15 cellular contexts compared by ENCODE assay signal in the genomic region with DNA sequence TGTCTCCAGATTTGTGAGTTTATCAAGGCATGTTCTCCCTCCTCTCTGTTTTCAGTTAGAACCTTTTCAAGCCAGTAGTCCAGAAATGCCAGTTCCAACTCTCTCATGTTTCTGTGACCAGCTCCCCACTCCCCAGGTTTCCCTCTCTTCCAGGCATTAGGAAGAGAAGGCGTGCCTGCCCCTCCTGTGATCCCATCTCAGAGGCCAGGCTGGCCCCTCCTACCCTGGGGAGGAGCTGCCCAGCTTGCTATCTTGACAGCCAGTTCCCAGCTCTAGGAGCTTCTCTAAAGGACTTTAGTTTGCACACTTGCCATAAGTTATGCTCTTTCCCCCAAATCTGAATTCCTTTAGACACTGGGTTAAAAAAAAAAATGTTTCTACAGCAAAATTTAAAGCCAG. TPM values are rescaled to one million over a fixed set of nuclear protein-coding genes. Genes with fewer than 3 reads are reported as not detected.
DNase-seq lines count a peak whose midpoint lies in the region; ATAC-seq, FAIRE-seq and TF ChIP-seq lines count a peak whose summit lies in the region.
"Had no signal": no experiment of that assay in that cellular context is flagged by ENCODE, and none has a peak within 500 bp of the region (broad histone marks: within the 10 kb centered on the region; RNA-seq: fewer than 3 reads in every experiment).

No MANE protein-coding gene starts in this region.

- no peak overlapping the region for H3K4me2 ChIP-seq in endothelial cell of umbilical vein (ENCODE audit: insufficient read depth, low read length)
- no peak overlapping the region for H3K4me2 ChIP-seq in GM23248 (ENCODE audit: unreplicated experiment)

- H3K9me1 ChIP-seq in endothelial cell of umbilical vein (replicated peaks; ENCODE audit: control insufficient read depth, extremely low read depth, insufficient read depth, low read length): no peaks in the 10 kb centered on the region

- no peak overlapping the region for H3K27ac ChIP-seq in endothelial cell of umbilical vein (ENCODE audit: insufficient read depth, low read depth, low read length)
- no peak overlapping the region for H3K27ac ChIP-seq in GM23248

- H3K9me3 Mint-ChIP-seq in mesothelial cell of epicardium: no peaks in the 10 kb centered on the region
- H3K9me3 Mint-ChIP-seq: naive thymus-derived CD8-positive, alpha-beta T cell; stimulated activated memory B cell treated with anti-CD40 and anti-IgM and Interleukin-4, amounts not matched to agents 10 μg/mL and 1 μg/mL and 100 μg/mL, for 72 hours; type B pancreatic cell had no signal

- intact Hi-C loops in endothelial cell of umbilical vein (cut with micrococcal nuclease): loop anchor here (5.0 kb wide), 1 partner anchor 32 kb away; no protein-coding TSS in a partner anchor

- H3F3A ChIP-seq in GM23248 (ENCODE audit: insufficient read depth): no peaks in the 10 kb centered on the region

- H3K27me3 ChIP-seq in endothelial cell of umbilical vein (ENCODE audit: control insufficient read depth in 2 of 2, insufficient read depth in 2 of 2, low read length in 2 of 2): no peaks in the 10 kb centered on the region
- no peaks in the 10 kb centered on the region for H3K27me3 ChIP-seq in GM23248 (replicated peaks; ENCODE audit: insufficient read depth)

- BruUV-seq in endothelial cell of umbilical vein (replicated peaks; lab: Mats Ljungman, UMichigan): no TSS peak

- H3K4me3 ChIP-seq in endothelial cell of umbilical vein (replicated peaks in 1 of 3; ENCODE audit: insufficient read depth in 1 of 3, low read depth in 1 of 3, low read length in 3 of 3) (no peak overlapping the region), GM23248 (no peak overlapping the region)

- H3K4me1 Mint-ChIP-seq in mesothelial cell of epicardium: peaks cover 12% of the 10 kb centered on the region
- H3K4me1 Mint-ChIP-seq: CD14-positive monocyte; stimulated activated memory B cell treated with anti-CD40 and anti-IgM and Interleukin-4, amounts not matched to agents 10 μg/mL and 1 μg/mL and 100 μg/mL, for 72 hours had no signal

- H3K79me2 ChIP-seq in endothelial cell of umbilical vein (ENCODE audit: control insufficient read depth, insufficient read depth, low read length): no peaks in the 10 kb centered on the region
- no peaks in the 10 kb centered on the region for H3K79me2 ChIP-seq in GM23248 (ENCODE audit: insufficient read depth)

- ATAC-seq in HG03469 (IDR thresholded peaks at IDR 0.05; ENCODE audit: unreplicated experiment) (no peak), GM19463 (IDR thresholded peaks at IDR 0.05; ENCODE audit: unreplicated experiment) (no peak), GM21528 (IDR thresholded peaks at IDR 0.05; ENCODE audit: low FRiP score, unreplicated experiment) (no peak)
- ATAC-seq: naive thymus-derived CD8-positive, alpha-beta T cell; right cardiac atrium; stimulated activated memory B cell treated with anti-CD40 and anti-IgM and Interleukin-4, amounts not matched to agents 10 μg/mL and 1 μg/mL and 100 μg/mL, for 72 hours had no signal

- H3K36me3 Mint-ChIP-seq in mesothelial cell of epicardium: peaks cover 35% of the 10 kb centered on the region

- WGBS in GM23248 (ENCODE audit: low coverage in 1 of 2, low lambda C conversion rate in 2 of 2, missing lambda C conversion rate in 2 of 2), 2 experiments: 92 to 100% methylated on average over 1 of the region's 1 CpG

- in situ Hi-C loops in GM23248 (cut with MboI): no loop called here

- peak; percentile 66 for FAIRE-seq in endothelial cell of umbilical vein (lab: Jason Lieb, UNC)

- H3K4me1 ChIP-seq in endothelial cell of umbilical vein (ENCODE audit: control insufficient read depth, extremely low read depth, insufficient read depth, low read length) (peaks cover 2% of the 10 kb centered on the region), GM23248 (ENCODE audit: insufficient read depth) (no peaks in the 10 kb centered on the region)

- H3K9me2 ChIP-seq in GM23248 (ENCODE audit: insufficient read depth): no peaks in the 10 kb centered on the region

- no peak overlapping the region for H3K9ac ChIP-seq in endothelial cell of umbilical vein (replicated peaks; ENCODE audit: extremely low read depth, insufficient read depth, low read length)
- H3K9ac ChIP-seq in GM23248: no peak overlapping the region

- H2AFZ ChIP-seq in endothelial cell of umbilical vein (ENCODE audit: low read depth, low read length): no peak overlapping the region
- H2AFZ ChIP-seq in GM23248: no peak overlapping the region

- TF ChIP-seq POLR2A in endothelial cell of umbilical vein (IDR thresholded peaks at IDR 0.05; ENCODE audit: low read depth, low read length): no peak

- POLR2A ChIA-PET in endothelial cell of umbilical vein (lab: Charles Lee): interaction anchor here (0.5 to 1.0 kb wide), 4 partner anchors 9 to 205 kb away, joined by 3 to 5 read pairs (median 3); a partner anchor contains a TSS

- H3K36me3 ChIP-seq in endothelial cell of umbilical vein (ENCODE audit: control insufficient read depth in 2 of 2, extremely low read depth in 1 of 2, insufficient read depth in 2 of 2, low read length in 2 of 2) (peaks cover 4 to 34% of the 10 kb centered on the region in 2 experiments), GM23248 (ENCODE audit: low read depth) (peaks cover 13% of the 10 kb centered on the region; the same call in 1 of the 2 replicates)

- H3K9me3 ChIP-seq in endothelial cell of umbilical vein (replicated peaks; ENCODE audit: control insufficient read depth, insufficient read depth, low read length) (no peaks in the 10 kb centered on the region), GM23248 (ENCODE audit: low read depth) (no peaks in the 10 kb centered on the region)

- peak overlapping the region; percentile 21 for H3K27ac Mint-ChIP-seq in mesothelial cell of epicardium
- H3K27ac Mint-ChIP-seq: stimulated activated memory B cell treated with anti-CD40 and anti-IgM and Interleukin-4, amounts not matched to agents 10 μg/mL and 1 μg/mL and 100 μg/mL, for 72 hours; type B pancreatic cell had no signal

- CTCF ChIA-PET in endothelial cell of umbilical vein (lab: Charles Lee): interaction anchor here (0.9 to 1.7 kb wide), 4 partner anchors 9 to 218 kb away, joined by 3 to 8 read pairs (median 5); a partner anchor contains a TSS

- H4K20me1 ChIP-seq in endothelial cell of umbilical vein (replicated peaks; ENCODE audit: control insufficient read depth, extremely low read depth, insufficient read depth, low read length) (no peaks in the 10 kb centered on the region), GM23248 (ENCODE audit: insufficient read depth) (no peaks in the 10 kb centered on the region)

- DNase-seq in EH (ENCODE audit: low read depth): peak; percentile 41
- DNase-seq in NCI-H226: peak; percentile 61
- DNase-seq in endothelial cell of umbilical vein (ENCODE audit: low read depth, low spot score): peak; percentile 47
- DNase-seq in mesothelial cell of epicardium (ENCODE audit: low spot score in 2 of 2, unreplicated experiment in 2 of 2): peak in 1 of 2 experiments; percentile 12
- DNase-seq in GM23248: no peak
- DNase-seq: central memory CD4-positive, alpha-beta T cell; stimulated activated CD4-positive, alpha-beta T cell treated with anti-CD3 and anti-CD28 coated beads, Interleukin-4, amount 100 ng/mL, for 4 hours had no signal

- H3K4me3 Mint-ChIP-seq in mesothelial cell of epicardium: no peak overlapping the region
- H3K4me3 Mint-ChIP-seq: CD14-positive monocyte; naive thymus-derived CD8-positive, alpha-beta T cell; stimulated activated memory B cell treated with anti-CD40 and anti-IgM and Interleukin-4, amounts not matched to agents 10 μg/mL and 1 μg/mL and 100 μg/mL, for 72 hours; type B pancreatic cell had no signal

- H3K27me3 Mint-ChIP-seq in mesothelial cell of epicardium (ENCODE audit: low read depth): no peaks in the 10 kb centered on the region
- H3K27me3 Mint-ChIP-seq: naive thymus-derived CD8-positive, alpha-beta T cell; stimulated activated memory B cell treated with anti-CD40 and anti-IgM and Interleukin-4, amounts not matched to agents 10 μg/mL and 1 μg/mL and 100 μg/mL, for 72 hours; type B pancreatic cell had no signal

- dilution Hi-C loops in endothelial cell of umbilical vein (cut with MboI; ENCODE audit: extremely low pct_ligation_motif_present, low sequenced_read_pairs): no loop called here

- TF ChIP-seq CTCF in endothelial cell of umbilical vein (IDR thresholded peaks at IDR 0.05; ENCODE audit: extremely low read depth in 1 of 2, insufficient read depth in 1 of 2, low read depth in 1 of 2, low read length in 2 of 2): no peak
- no peak for TF ChIP-seq CTCF in mesothelial cell of epicardium (IDR thresholded peaks at IDR 0.05; ENCODE audit: unreplicated experiment)

RNA-seq across cellular contexts. Expression of a gene that starts 8.9 kb away (rescaled TPM):
- total RNA-seq in endothelial cell of umbilical vein: 266 and 342 TPM in 2 replicates
- 324 and 351 TPM in 2 replicates for polyA plus RNA-seq in endothelial cell of umbilical vein
- polyA plus RNA-seq in endothelial cell of umbilical vein (2011; cell fraction: cytosol; rRNA removed): 244 and 309 TPM in 2 replicates
- 1,045 and 1,101 TPM in 2 replicates for polyA plus RNA-seq in endothelial cell of umbilical vein (2011; cell fraction: nucleus; rRNA removed)
- 216 and 227 TPM in 2 replicates for polyA plus RNA-seq in endothelial cell of umbilical vein (2012)
- 145 and 146 TPM in 2 replicates for polyA minus RNA-seq in endothelial cell of umbilical vein
- polyA minus RNA-seq in endothelial cell of umbilical vein (2011; cell fraction: cytosol; rRNA and poly(A)+ RNA removed): 10.7 TPM
- 120 and 216 TPM in 2 replicates for polyA minus RNA-seq in endothelial cell of umbilical vein (2011; cell fraction: nucleus; rRNA and poly(A)+ RNA removed)
- 35.7 to 41.2 TPM (median 37.5 TPM) in 3 replicates for total RNA-seq in mesothelial cell of epicardium
- 28.5 and 35.7 TPM in 2 replicates for total RNA-seq in GM23248 (2014; rRNA removed; shearing (Covaris generic))
- 17.4 and 21.0 TPM in 2 replicates for polyA plus RNA-seq in GM23248 (2016; fragmentation: Nextera tagmentation; extraction: Ambion mirVana)

RNA-seq across cellular contexts. Expression of a gene that starts 55.1 kb away (rescaled TPM):
- total RNA-seq in endothelial cell of umbilical vein (49.9 and 50.3 TPM in 2 replicates), mesothelial cell of epicardium (80.1 to 97.4 TPM (median 83.7 TPM) in 3 replicates)
- polyA plus RNA-seq in endothelial cell of umbilical vein (11.4 TPM in 2 replicates), GM23248 (2016; fragmentation: Nextera tagmentation; extraction: Ambion mirVana) (5.6 and 6.4 TPM in 2 replicates)
- 5.1 and 5.3 TPM in 2 replicates for polyA plus RNA-seq in endothelial cell of umbilical vein (2011; cell fraction: cytosol; rRNA removed)
- polyA plus RNA-seq in endothelial cell of umbilical vein (2011; cell fraction: nucleus; rRNA removed): 70.0 and 86.8 TPM in 2 replicates
- 15.0 and 17.5 TPM in 2 replicates for polyA plus RNA-seq in endothelial cell of umbilical vein (2012)
- 89.4 and 97.4 TPM in 2 replicates for polyA minus RNA-seq in endothelial cell of umbilical vein
- 6.0 TPM for polyA minus RNA-seq in endothelial cell of umbilical vein (2011; cell fraction: cytosol; rRNA and poly(A)+ RNA removed)
- 75.8 and 107 TPM in 2 replicates for polyA minus RNA-seq in endothelial cell of umbilical vein (2011; cell fraction: nucleus; rRNA and poly(A)+ RNA removed)
- total RNA-seq in GM23248 (2014; rRNA removed; shearing (Covaris generic)): 12.6 and 23.8 TPM in 2 replicates

RNA-seq across cellular contexts. Expression of a gene that starts 55.2 kb away (rescaled TPM):
- total RNA-seq in endothelial cell of umbilical vein (41.9 and 45.6 TPM in 2 replicates), mesothelial cell of epicardium (29.8 to 32.4 TPM (median 30.4 TPM) in 3 replicates)
- polyA plus RNA-seq in endothelial cell of umbilical vein (15.9 and 19.6 TPM in 2 replicates), GM23248 (2016; fragmentation: Nextera tagmentation; extraction: Ambion mirVana) (78.3 and 80.6 TPM in 2 replicates)
- 29.4 and 34.4 TPM in 2 replicates for polyA plus RNA-seq in endothelial cell of umbilical vein (2011; cell fraction: cytosol; rRNA removed)
- polyA plus RNA-seq in endothelial cell of umbilical vein (2011; cell fraction: nucleus; rRNA removed): 37.2 and 38.8 TPM in 2 replicates
- 38.6 and 45.6 TPM in 2 replicates for polyA plus RNA-seq in endothelial cell of umbilical vein (2012)
- 19.4 and 21.0 TPM in 2 replicates for polyA minus RNA-seq in endothelial cell of umbilical vein
- polyA minus RNA-seq in endothelial cell of umbilical vein (2011; cell fraction: cytosol; rRNA and poly(A)+ RNA removed): 15.8 TPM
- polyA minus RNA-seq in endothelial cell of umbilical vein (2011; cell fraction: nucleus; rRNA and poly(A)+ RNA removed): 11.7 and 17.3 TPM in 2 replicates
- total RNA-seq in GM23248 (2014; rRNA removed; shearing (Covaris generic)): 51.1 and 53.5 TPM in 2 replicates
